1 cellular context compared by ENCODE assay signal in genomic region chr6:31663961-31664789, GRCh38.
A peak's percentile ranks its signal among the peaks of the same experiment; 100 is the strongest.
TF ChIP-seq lines count a peak whose summit lies in the region.

No MANE protein-coding gene starts in this region.

TF ChIP-seq in HepG2, 621 proteins besides CTCF, POLR2A, EP300 and RAD21 (continued from another document and continues in another):
- TF ChIP-seq ZNF180 (CRISPR knock-in tag; IDR thresholded peaks at IDR 0.05; ENCODE audit: borderline replicate concordance, low read depth): peak; percentile 68; the same call in 1 of the 2 replicates
- TF ChIP-seq ZFY (CRISPR knock-in tag; IDR thresholded peaks at IDR 0.05): peak; percentile 7; the same call in 1 of the 2 replicates
- peak; percentile 56; the same call in 1 of the 2 replicates for TF ChIP-seq ZNF441 (CRISPR knock-in tag; IDR thresholded peaks at IDR 0.05; ENCODE audit: borderline replicate concordance)
- TF ChIP-seq, protein P1, sequence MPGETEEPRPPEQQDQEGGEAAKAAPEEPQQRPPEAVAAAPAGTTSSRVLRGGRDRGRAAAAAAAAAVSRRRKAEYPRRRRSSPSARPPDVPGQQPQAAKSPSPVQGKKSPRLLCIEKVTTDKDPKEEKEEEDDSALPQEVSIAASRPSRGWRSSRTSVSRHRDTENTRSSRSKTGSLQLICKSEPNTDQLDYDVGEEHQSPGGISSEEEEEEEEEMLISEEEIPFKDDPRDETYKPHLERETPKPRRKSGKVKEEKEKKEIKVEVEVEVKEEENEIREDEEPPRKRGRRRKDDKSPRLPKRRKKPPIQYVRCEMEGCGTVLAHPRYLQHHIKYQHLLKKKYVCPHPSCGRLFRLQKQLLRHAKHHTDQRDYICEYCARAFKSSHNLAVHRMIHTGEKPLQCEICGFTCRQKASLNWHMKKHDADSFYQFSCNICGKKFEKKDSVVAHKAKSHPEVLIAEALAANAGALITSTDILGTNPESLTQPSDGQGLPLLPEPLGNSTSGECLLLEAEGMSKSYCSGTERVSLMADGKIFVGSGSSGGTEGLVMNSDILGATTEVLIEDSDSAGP (CRISPR knock-in tag; IDR thresholded peaks at IDR 0.05; ENCODE audit: borderline replicate concordance): peak; percentile 66; the same call in 1 of the 2 replicates
- TF ChIP-seq ZNF512 (CRISPR knock-in tag; IDR thresholded peaks at IDR 0.05): 0 out of 2 replicates have a peak, but pooled peaks have one; percentile 17
- 0 out of 2 replicates have a peak, but pooled peaks have one; percentile 75 for TF ChIP-seq ESRRA (CRISPR knock-in tag; IDR thresholded peaks at IDR 0.05; ENCODE audit: low read depth)
- peak; percentile 24; the same call in 1 of the 2 replicates for TF ChIP-seq STAG1 (CRISPR knock-in tag; IDR thresholded peaks at IDR 0.05)
- TF ChIP-seq NPAS2 (CRISPR knock-in tag; IDR thresholded peaks at IDR 0.05; ENCODE audit: borderline replicate concordance): 0 out of 2 replicates have a peak, but pooled peaks have one; percentile 57
- TF ChIP-seq ADNP (CRISPR knock-in tag; IDR thresholded peaks at IDR 0.05): no peak
- peak; percentile 46; the same call in 1 of the 2 replicates for TF ChIP-seq GATAD2A (CRISPR knock-in tag; IDR thresholded peaks at IDR 0.05)
- TF ChIP-seq KDM2A (CRISPR knock-in tag; IDR thresholded peaks at IDR 0.05; ENCODE audit: borderline replicate concordance, low read depth): peak; percentile 42; the same call in 1 of the 2 replicates
- TF ChIP-seq ZNF850 (CRISPR knock-in tag; conservative IDR thresholded peaks at IDR 0.05): 0 out of 2 replicates have a peak, but pooled peaks have one; percentile 3
- 0 out of 2 replicates have a peak, but pooled peaks have one; percentile 6 for TF ChIP-seq FOSL1 (CRISPR knock-in tag; IDR thresholded peaks at IDR 0.05; ENCODE audit: borderline replicate concordance)
- no peak for TF ChIP-seq NFRKB (IDR thresholded peaks at IDR 0.05)
- peak; percentile 30; the same call in 1 of the 2 replicates for TF ChIP-seq MEIS2 (CRISPR knock-in tag; IDR thresholded peaks at IDR 0.05)
- no peak for TF ChIP-seq KDM5A (IDR thresholded peaks at IDR 0.05; ENCODE audit: borderline replicate concordance, low read length)
- TF ChIP-seq, protein P2, sequence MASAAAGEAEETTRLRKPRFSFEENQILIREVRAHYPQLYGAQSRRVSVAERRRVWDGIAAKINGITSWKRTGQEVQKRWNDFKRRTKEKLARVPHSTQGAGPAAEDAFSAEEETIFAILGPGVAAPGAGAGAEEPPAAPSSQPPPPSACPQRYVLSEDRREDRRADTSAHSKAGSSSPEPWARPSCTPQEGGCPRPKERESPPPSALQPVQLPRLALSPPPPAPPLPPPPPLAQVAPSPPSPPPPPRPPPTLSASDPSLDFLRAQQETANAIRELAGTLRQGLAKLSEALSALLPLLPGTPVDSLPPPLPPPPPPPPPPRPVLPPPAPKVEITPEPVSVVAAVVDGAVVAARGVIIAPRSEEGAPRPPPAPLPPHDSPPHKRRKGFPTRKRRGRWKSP (CRISPR knock-in tag; IDR thresholded peaks at IDR 0.05): peak; percentile 2; the same call in 1 of the 2 replicates
- peak; percentile 91 for TF ChIP-seq AGO1 (IDR thresholded peaks at IDR 0.05; ENCODE audit: low read depth, low read length, poor library complexity, severe bottlenecking)
- peak; percentile 16 for TF ChIP-seq NR2F2 (IDR thresholded peaks at IDR 0.05; ENCODE audit: borderline replicate concordance, low read depth)
- no peak for TF ChIP-seq KDM4B (CRISPR knock-in tag; IDR thresholded peaks at IDR 0.05)
- 0 out of 2 replicates have a peak, but pooled peaks have one; percentile 4 for TF ChIP-seq AHDC1 (CRISPR knock-in tag; IDR thresholded peaks at IDR 0.05; ENCODE audit: borderline replicate concordance)
- TF ChIP-seq RBM22 (optimal IDR thresholded peaks at IDR 0.05; ENCODE audit: low read length): peak; percentile 68
- 0 out of 2 replicates have a peak, but pooled peaks have one; percentile 6 for TF ChIP-seq POLR2G (IDR thresholded peaks at IDR 0.05; ENCODE audit: low read depth, low read length)
- TF ChIP-seq ZNF264 (CRISPR knock-in tag; IDR thresholded peaks at IDR 0.05): 0 out of 2 replicates have a peak, but pooled peaks have one; percentile 43
- TF ChIP-seq ELF3 (CRISPR knock-in tag; IDR thresholded peaks at IDR 0.05): peak; percentile 37; the same call in 1 of the 2 replicates
- TF ChIP-seq ZNF841 (CRISPR knock-in tag; IDR thresholded peaks at IDR 0.05; ENCODE audit: borderline replicate concordance): no peak
- TF ChIP-seq ZFP37 (CRISPR knock-in tag; IDR thresholded peaks at IDR 0.05; ENCODE audit: borderline replicate concordance): no peak
- TF ChIP-seq ZBTB38 (CRISPR knock-in tag; IDR thresholded peaks at IDR 0.05): peak; percentile 74
- TF ChIP-seq RARA (CRISPR knock-in tag; IDR thresholded peaks at IDR 0.05): peak; percentile 38; the same call in 1 of the 2 replicates
- peak; percentile 83; the same call in 1 of the 2 replicates for TF ChIP-seq TP53 (CRISPR knock-in tag; conservative IDR thresholded peaks at IDR 0.05)
- TF ChIP-seq ARNTL (CRISPR knock-in tag; IDR thresholded peaks at IDR 0.05): no peak; the same call in 1 of the 2 replicates
- TF ChIP-seq ZNF337 (CRISPR knock-in tag; IDR thresholded peaks at IDR 0.05; ENCODE audit: borderline replicate concordance, low read depth): 0 out of 2 replicates have a peak, but pooled peaks have one; percentile 47
- TF ChIP-seq KMT2A (CRISPR knock-in tag; IDR thresholded peaks at IDR 0.05): no peak
- TF ChIP-seq RFXAP (CRISPR knock-in tag; IDR thresholded peaks at IDR 0.05; ENCODE audit: borderline replicate concordance): peak; percentile 76
- peak; percentile 80 for TF ChIP-seq ZNF687 (CRISPR knock-in tag; IDR thresholded peaks at IDR 0.05)
- no peak for TF ChIP-seq CEBPG (CRISPR knock-in tag; IDR thresholded peaks at IDR 0.05)
- TF ChIP-seq, protein P3, sequence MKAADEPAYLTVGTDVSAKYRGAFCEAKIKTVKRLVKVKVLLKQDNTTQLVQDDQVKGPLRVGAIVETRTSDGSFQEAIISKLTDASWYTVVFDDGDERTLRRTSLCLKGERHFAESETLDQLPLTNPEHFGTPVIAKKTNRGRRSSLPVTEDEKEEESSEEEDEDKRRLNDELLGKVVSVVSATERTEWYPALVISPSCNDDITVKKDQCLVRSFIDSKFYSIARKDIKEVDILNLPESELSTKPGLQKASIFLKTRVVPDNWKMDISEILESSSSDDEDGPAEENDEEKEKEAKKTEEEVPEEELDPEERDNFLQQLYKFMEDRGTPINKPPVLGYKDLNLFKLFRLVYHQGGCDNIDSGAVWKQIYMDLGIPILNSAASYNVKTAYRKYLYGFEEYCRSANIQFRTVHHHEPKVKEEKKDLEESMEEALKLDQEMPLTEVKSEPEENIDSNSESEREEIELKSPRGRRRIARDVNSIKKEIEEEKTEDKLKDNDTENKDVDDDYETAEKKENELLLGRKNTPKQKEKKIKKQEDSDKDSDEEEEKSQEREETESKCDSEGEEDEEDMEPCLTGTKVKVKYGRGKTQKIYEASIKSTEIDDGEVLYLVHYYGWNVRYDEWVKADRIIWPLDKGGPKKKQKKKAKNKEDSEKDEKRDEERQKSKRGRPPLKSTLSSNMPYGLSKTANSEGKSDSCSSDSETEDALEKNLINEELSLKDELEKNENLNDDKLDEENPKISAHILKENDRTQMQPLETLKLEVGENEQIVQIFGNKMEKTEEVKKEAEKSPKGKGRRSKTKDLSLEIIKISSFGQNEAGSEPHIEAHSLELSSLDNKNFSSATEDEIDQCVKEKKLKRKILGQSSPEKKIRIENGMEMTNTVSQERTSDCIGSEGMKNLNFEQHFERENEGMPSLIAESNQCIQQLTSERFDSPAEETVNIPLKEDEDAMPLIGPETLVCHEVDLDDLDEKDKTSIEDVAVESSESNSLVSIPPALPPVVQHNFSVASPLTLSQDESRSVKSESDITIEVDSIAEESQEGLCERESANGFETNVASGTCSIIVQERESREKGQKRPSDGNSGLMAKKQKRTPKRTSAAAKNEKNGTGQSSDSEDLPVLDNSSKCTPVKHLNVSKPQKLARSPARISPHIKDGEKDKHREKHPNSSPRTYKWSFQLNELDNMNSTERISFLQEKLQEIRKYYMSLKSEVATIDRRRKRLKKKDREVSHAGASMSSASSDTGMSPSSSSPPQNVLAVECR (CRISPR knock-in tag; IDR thresholded peaks at IDR 0.05; ENCODE audit: borderline replicate concordance): 0 out of 2 replicates have a peak, but pooled peaks have one; percentile 41
- TF ChIP-seq ZNF547 (CRISPR knock-in tag; IDR thresholded peaks at IDR 0.05): peak; percentile 23; the same call in 1 of the 2 replicates
- 0 out of 2 replicates have a peak, but pooled peaks have one; percentile 40 for TF ChIP-seq ZNF333 (CRISPR knock-in tag; IDR thresholded peaks at IDR 0.05; ENCODE audit: borderline replicate concordance)
- 0 out of 2 replicates have a peak, but pooled peaks have one; percentile 18 for TF ChIP-seq ZNF550 (CRISPR knock-in tag; IDR thresholded peaks at IDR 0.05; ENCODE audit: borderline replicate concordance)
- TF ChIP-seq MIER3 (CRISPR knock-in tag; IDR thresholded peaks at IDR 0.05; ENCODE audit: borderline replicate concordance): 0 out of 2 replicates have a peak, but pooled peaks have one; percentile 7
- 0 out of 2 replicates have a peak, but pooled peaks have one; percentile 12 for TF ChIP-seq RXRB (CRISPR knock-in tag; IDR thresholded peaks at IDR 0.05; ENCODE audit: borderline replicate concordance)
- peak; percentile 39; the same call in 1 of the 2 replicates for TF ChIP-seq ZNF83 (CRISPR knock-in tag; IDR thresholded peaks at IDR 0.05; ENCODE audit: borderline replicate concordance)
- TF ChIP-seq SALL1 (CRISPR knock-in tag; IDR thresholded peaks at IDR 0.05): 0 out of 2 replicates have a peak, but pooled peaks have one; percentile 48
